ENCODE assay signal across 14 cellular contexts in the genomic region with DNA sequence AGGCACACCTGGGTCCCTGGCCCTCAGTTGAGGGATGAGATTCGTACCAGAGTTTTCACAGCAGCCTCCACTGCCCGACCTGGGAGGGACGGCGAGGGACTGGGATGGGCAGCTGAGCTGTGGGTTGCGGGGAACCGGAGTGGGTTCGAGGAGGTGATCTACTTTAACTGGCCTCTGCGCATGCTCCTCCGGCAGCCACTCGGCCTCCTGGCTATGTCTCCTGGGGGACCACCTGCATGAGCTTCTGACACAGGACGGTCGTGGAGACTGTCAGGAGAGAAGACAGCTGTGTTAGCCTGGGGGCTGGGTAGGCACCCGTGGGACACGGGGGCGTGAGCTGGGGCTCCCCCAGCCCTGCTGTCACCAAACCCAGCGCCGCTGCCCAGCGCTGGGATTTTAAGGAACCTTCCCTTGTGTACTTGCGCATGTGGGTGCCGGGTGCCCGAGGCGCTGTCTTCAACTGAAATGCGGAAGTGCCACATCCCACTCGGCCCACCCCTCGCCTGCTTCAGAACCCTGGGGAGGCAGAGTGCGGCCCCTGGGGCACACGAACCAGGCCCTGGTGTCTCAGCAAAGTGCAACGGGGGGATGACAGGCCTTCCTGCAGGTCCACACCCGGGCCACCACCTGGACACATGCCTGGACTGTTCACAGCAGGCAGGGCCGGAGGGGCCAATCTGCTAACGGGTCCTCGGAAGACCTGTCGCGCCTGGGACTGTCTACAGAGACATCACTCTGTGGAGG. TPM values are rescaled to one million over a fixed set of nuclear protein-coding genes. Genes with fewer than 3 reads are reported as not detected.
DNase-seq lines count a peak whose midpoint lies in the region; ATAC-seq, FAIRE-seq and TF ChIP-seq lines count a peak whose summit lies in the region.
"Had no signal": no experiment of that assay in that cellular context is flagged by ENCODE, and none has a peak within 500 bp of the region (broad histone marks: within the 10 kb centered on the region; RNA-seq: fewer than 3 reads in every experiment).

No MANE protein-coding gene starts in this region.

- POLR2A ChIA-PET in H1 (lab: Charles Lee; ENCODE audit: partially characterized antibody) = interaction anchor here (0.8 to 4.7 kb wide), 11 partner anchors 10 to 109 kb away, joined by 3 to 22 read pairs (median 13); a partner anchor contains a TSS

- H2AFZ ChIP-seq in OCI-LY1 (ENCODE audit: low read length) (no peak overlapping the region), H1 (ENCODE audit: low read length) (no peak overlapping the region)

- H3K27me3 ChIP-seq in OCI-LY1 (ENCODE audit: insufficient read depth, low read length) (no peaks in the 10 kb centered on the region), H1 (replicated peaks in 1 of 4; ENCODE audit: control insufficient read depth in 3 of 4, extremely low read depth in 1 of 4, insufficient read depth in 3 of 4, low read length in 3 of 4) (no peaks in the 10 kb centered on the region)
- H3K27me3 ChIP-seq: foreskin keratinocyte, left lung had no signal

- H3K4me1 ChIP-seq in OCI-LY1 (ENCODE audit: insufficient read depth, low read length, severe bottlenecking) = peaks cover 60% of the 10 kb centered on the region
- peaks cover 0 to 26% (median 15%) of the 10 kb centered on the region in 4 experiments; a peak in 6 of 7 replicates for H3K4me1 ChIP-seq in H1 (replicated peaks in 1 of 4; ENCODE audit: control insufficient read depth in 3 of 4, insufficient read depth in 4 of 4, low read length in 3 of 4)
- H3K4me1 ChIP-seq: left lung, prostate gland had no signal

- no peak overlapping the region for H3K23ac ChIP-seq in H1 (ENCODE audit: insufficient read length)

- H3K36me3 ChIP-seq in OCI-LY1 (ENCODE audit: insufficient read depth, low read length) (peaks cover 88% of the 10 kb centered on the region), H1 (ENCODE audit: control insufficient read depth in 2 of 4, insufficient read depth in 4 of 4, low read length in 3 of 4) (peaks cover 7 to 63% (median 36%) of the 10 kb centered on the region in 4 experiments; a peak in 6 of 8 replicates)
- H3K36me3 ChIP-seq: prostate gland had no signal

- H2BK120ac ChIP-seq in H1 (replicated peaks; ENCODE audit: low read depth, low read length) = no peak overlapping the region

- H4K8ac ChIP-seq in H1 (ENCODE audit: extremely low read depth, insufficient read depth, low read length) = no peak overlapping the region; the same call in 1 of the 2 replicates

- no peaks in the 10 kb centered on the region for H3K9me2 ChIP-seq in OCI-LY1 (ENCODE audit: low read depth, low read length)

- intact Hi-C loops in posterior vena cava (cut with DNase I) = no loop called here

- no peak overlapping the region for H3K14ac ChIP-seq in H1 (ENCODE audit: insufficient read length)

- no peak overlapping the region for H2BK20ac ChIP-seq in H1 (ENCODE audit: low read length)

- no peak overlapping the region for H2BK12ac ChIP-seq in H1 (ENCODE audit: low read depth, low read length)

- no peaks in the 10 kb centered on the region for H3K79me2 ChIP-seq in OCI-LY1 (ENCODE audit: insufficient read depth, low read length)
- H3K79me2 ChIP-seq in H1 (ENCODE audit: control insufficient read depth in 1 of 2, insufficient read depth in 2 of 2, low read length in 2 of 2) = no peaks in the 10 kb centered on the region

- no peak for TF ChIP-seq POLR2A in H1 (IDR thresholded peaks at IDR 0.05; ENCODE audit: control extremely low read depth in 1 of 2, low read depth in 2 of 2, low read length in 2 of 2)

- no peaks in the 10 kb centered on the region for H3K23me2 ChIP-seq in H1 (ENCODE audit: low read depth, low read length)

- CTCF ChIA-PET in H1 (lab: Charles Lee; ENCODE audit: partially characterized antibody) = interaction anchor here (0.8 to 3.2 kb wide), 7 partner anchors 11 to 64 kb away, joined by 3 to 24 read pairs (median 5); no protein-coding TSS in a partner anchor

- H4K20me1 ChIP-seq in OCI-LY1 (ENCODE audit: insufficient read depth, low read length) (no peaks in the 10 kb centered on the region), H1 (replicated peaks in 1 of 2; ENCODE audit: control insufficient read depth in 1 of 2, insufficient read depth in 2 of 2, low read length in 2 of 2) (peaks cover 1 to 3% of the 10 kb centered on the region in 2 experiments)

- no peak overlapping the region for H3K56ac ChIP-seq in H1 (replicated peaks; ENCODE audit: insufficient read length, low read depth, low read length)

- no peaks in the 10 kb centered on the region for H3K9me3 Mint-ChIP-seq in stimulated activated naive B cell treated with anti-CD40 and anti-IgM and Interleukin-4, amounts not matched to agents 10 μg/mL and 1 μg/mL and 100 μg/mL, for 72 hours

- no peaks in the 10 kb centered on the region; the same call in none of the 2 replicates for H3K79me1 ChIP-seq in H1 (ENCODE audit: low read depth, low read length)

- no peak overlapping the region for H2BK15ac ChIP-seq in H1 (ENCODE audit: low read length)

- FAIRE-seq in H1 (lab: Jason Lieb, UNC) = no peak
- FAIRE-seq: endometrium had no signal

- no peak overlapping the region for H2AK5ac ChIP-seq in H1 (ENCODE audit: low read depth, low read length)

- H3K27ac ChIP-seq in OCI-LY1 (ENCODE audit: low read depth, low read length, poor library complexity, severe bottlenecking) = peak overlapping the region; percentile 83
- H3K27ac ChIP-seq in H1 (ENCODE audit: low read depth, low read length) = no peak overlapping the region
- H3K27ac ChIP-seq: foreskin keratinocyte, left lung, prostate gland had no signal

- no peak for TF ChIP-seq RAD21 in H1 (IDR thresholded peaks at IDR 0.05 in 1 of 2, conservative IDR thresholded peaks at IDR 0.05 in 1 of 2; ENCODE audit: low read depth in 2 of 2, low read length in 2 of 2)

- H3K27ac Mint-ChIP-seq in stimulated activated naive B cell treated with anti-CD40 and anti-IgM and Interleukin-4, amounts not matched to agents 10 μg/mL and 1 μg/mL and 100 μg/mL, for 72 hours = peak overlapping the region; percentile 87

- peak overlapping the region; percentile 38; the same call in 1 of the 2 replicates for H3K9ac ChIP-seq in OCI-LY1 (ENCODE audit: low read length)
- H3K9ac ChIP-seq in H1 (replicated peaks in 1 of 4; ENCODE audit: extremely low read depth in 1 of 4, low read depth in 3 of 4, low read length in 3 of 4) = no peak overlapping the region

- H3K27me3 Mint-ChIP-seq in stimulated activated naive B cell treated with anti-CD40 and anti-IgM and Interleukin-4, amounts not matched to agents 10 μg/mL and 1 μg/mL and 100 μg/mL, for 72 hours = no peaks in the 10 kb centered on the region

- WGBS in H1 (ENCODE audit: extremely low coverage in 1 of 2, insufficient coverage in 1 of 2, insufficient read length in 1 of 2, insufficient replicate concordance in 2 of 2, low coverage in 1 of 2, low lambda C conversion rate in 2 of 2, missing lambda C conversion rate in 1 of 2), 2 experiments = 94% methylated on average over 32 of the region's 34 CpGs; no CpG with 5 or more reads in 1 of the 2 experiments

- H3K4me2 ChIP-seq in OCI-LY1 (ENCODE audit: low read length) = peak overlapping the region; percentile 13; the same call in 1 of the 2 replicates
- no peak overlapping the region for H3K4me2 ChIP-seq in H1 (ENCODE audit: insufficient read depth in 1 of 2, low read depth in 2 of 2, low read length in 2 of 2)

- H3K18ac ChIP-seq in H1 (ENCODE audit: extremely low read depth, low read length) = no peak overlapping the region

- H3K4me3 ChIP-seq in OCI-LY1 (ENCODE audit: low read depth, low read length, poor library complexity, severe bottlenecking) (no peak overlapping the region), H1 (ENCODE audit: extremely low read depth in 1 of 4, insufficient read depth in 2 of 4, low read depth in 3 of 4, low read length in 4 of 4) (no peak overlapping the region)
- H3K4me3 ChIP-seq: left lung, prostate gland had no signal

- no peak overlapping the region for H4K91ac ChIP-seq in H1 (replicated peaks; ENCODE audit: insufficient read length, low read length)

- no peak overlapping the region for H2BK5ac ChIP-seq in H1 (ENCODE audit: low read depth, low read length)

- peak; percentile 79 for ATAC-seq in stimulated activated naive B cell treated with anti-CD40 and anti-IgM and Interleukin-4, amounts not matched to agents 10 μg/mL and 1 μg/mL and 100 μg/mL, for 72 hours (replicated peaks)
- no peak for ATAC-seq in stimulated activated naive CD8-positive, alpha-beta T cell treated with anti-CD3 and anti-CD28 coated beads, Interleukin-15, Interleukin-2, amounts not matched to agents 100 U/mL and 50 U/mL, for 24 hours
- ATAC-seq: foreskin keratinocyte, left lung had no signal

- H3F3A ChIP-seq in OCI-LY1 (ENCODE audit: insufficient read depth, low read length) = no peaks in the 10 kb centered on the region; the same call in 1 of the 2 replicates

- no peaks in the 10 kb centered on the region for H3K9me3 ChIP-seq in OCI-LY1 (ENCODE audit: low read length)
- no peaks in the 10 kb centered on the region for H3K9me3 ChIP-seq in H1 (ENCODE audit: insufficient read depth in 2 of 2, low read depth in 1 of 2, low read length in 1 of 2)
- H3K9me3 ChIP-seq: left lung, prostate gland had no signal

- H3K4me1 Mint-ChIP-seq in stimulated activated naive B cell treated with anti-CD40 and anti-IgM and Interleukin-4, amounts not matched to agents 10 μg/mL and 1 μg/mL and 100 μg/mL, for 72 hours = peaks cover 32 to 58% of the 10 kb centered on the region in 2 donors

- TF ChIP-seq CTCF in OCI-LY1 (IDR thresholded peaks at IDR 0.05; ENCODE audit: low read length) (no peak), H1 (IDR thresholded peaks at IDR 0.05; ENCODE audit: control extremely low read depth in 1 of 3, insufficient read depth in 1 of 3, low read depth in 1 of 3, low read length in 3 of 3) (no peak)

- peaks cover 51 to 61% of the 10 kb centered on the region in 2 donors for H3K36me3 Mint-ChIP-seq in stimulated activated naive B cell treated with anti-CD40 and anti-IgM and Interleukin-4, amounts not matched to agents 10 μg/mL and 1 μg/mL and 100 μg/mL, for 72 hours

- H3K4ac ChIP-seq in H1 (replicated peaks; ENCODE audit: insufficient read length, low read depth, low read length) = no peak overlapping the region

- peak; percentile 27 for DNase-seq in stimulated activated CD4-positive, alpha-beta T cell treated with anti-CD3 and anti-CD28 coated beads, Interleukin-15, amount 100 ng/mL, for 24 hours
- DNase-seq in stimulated activated CD4-positive, alpha-beta T cell treated with anti-CD3 and anti-CD28 coated beads, Interleukin-1b, Interleukin-23, amount 100 ng/mL, for 48 hours = no peak
- DNase-seq in H1 (ENCODE audit: low read depth in 1 of 2, low spot score in 2 of 2) (no peak), posterior vena cava (ENCODE audit: low spot score) (no peak), NCI-H146 treated with DMSO at 0.1 percent for 48 hours (lab: John Stamatoyannopoulos, UW; ENCODE audit: unreplicated experiment) (no peak)
- peak; percentile 63 for DNase-seq in stimulated activated naive B cell treated with anti-CD40 and anti-IgM and Interleukin-4, amounts not matched to agents 10 μg/mL and 1 μg/mL and 100 μg/mL, for 72 hours
- no peak for DNase-seq in stimulated activated naive CD8-positive, alpha-beta T cell treated with anti-CD3 and anti-CD28 coated beads, Interleukin-15, Interleukin-2, amounts not matched to agents 100 U/mL and 50 U/mL, for 24 hours
- DNase-seq: foreskin keratinocyte, NCI-H774, RPMI8226 had no signal

- no peak overlapping the region for H4K5ac ChIP-seq in H1 (ENCODE audit: insufficient read length, low read depth, low read length)

- TF ChIP-seq EP300 in H1 (IDR thresholded peaks at IDR 0.05; ENCODE audit: borderline replicate concordance in 1 of 2, low read depth in 2 of 2, low read length in 2 of 2) = no peak

- peak overlapping the region; percentile 10 to 22 for H3K4me3 Mint-ChIP-seq in stimulated activated naive B cell treated with anti-CD40 and anti-IgM and Interleukin-4, amounts not matched to agents 10 μg/mL and 1 μg/mL and 100 μg/mL, for 72 hours

RNA-seq across cellular contexts. Expression of a gene that starts 36.4 kb away (rescaled TPM):
- total RNA-seq in H1 (2021; fragmentation: NEBNext Ultra II Directional; extraction: Animal tissue kit (Norgen Biotek cat#: 25700)) = 327 and 341 TPM in 2 replicates
- polyA plus RNA-seq in H1 (2011; rRNA removed) = 68.2 and 161 TPM in 2 replicates
- 65.1 TPM for polyA plus RNA-seq in H1 (2011; cell fraction: cytosol; rRNA removed)
- 122 TPM for polyA plus RNA-seq in H1 (2011; cell fraction: nucleus; rRNA removed)
- polyA plus RNA-seq in H1 (2012, experiment 1 of 2) = 126 to 176 TPM (median 151 TPM) in 4 replicates
- polyA plus RNA-seq in H1 (2012, experiment 2 of 2) = 202 TPM
- 316 TPM for polyA plus RNA-seq in H1 (2013, experiment 1 of 2)
- polyA plus RNA-seq in H1 (2013, experiment 2 of 2) = 381 TPM
- 34.4 and 63.7 TPM in 2 replicates for polyA minus RNA-seq in H1 (2011; rRNA and poly(A)+ RNA removed)
- polyA minus RNA-seq in H1 (2011; cell fraction: cytosol; rRNA and poly(A)+ RNA removed) = 84.2 TPM
- 42.4 TPM for polyA minus RNA-seq in H1 (2011; cell fraction: nucleus; rRNA and poly(A)+ RNA removed)
- total RNA-seq in posterior vena cava = 10 to 100 TPM; 13.6 to 17.7 TPM

Comparison
In these comparisons a context has a peak if more than half of its experiments do, and no peak if none do; other contexts are left out.
1. DNase-seq: peak in stimulated activated CD4-positive, alpha-beta T cell treated with anti-CD3 and anti-CD28 coated beads, Interleukin-15, amount 100 ng/mL, for 24 hours (single experiment) and stimulated activated naive B cell treated with anti-CD40 and anti-IgM and Interleukin-4, amounts not matched to agents 10 μg/mL and 1 μg/mL and 100 μg/mL, for 72 hours (single experiment); none in stimulated activated CD4-positive, alpha-beta T cell treated with anti-CD3 and anti-CD28 coated beads, Interleukin-1b, Interleukin-23, amount 100 ng/mL, for 48 hours (single experiment), H1 (0 of 2), posterior vena cava (single experiment), stimulated activated naive CD8-positive, alpha-beta T cell treated with anti-CD3 and anti-CD28 coated beads, Interleukin-15, Interleukin-2, amounts not matched to agents 100 U/mL and 50 U/mL, for 24 hours (single experiment) and NCI-H146 treated with DMSO at 0.1 percent for 48 hours (single experiment).
2. RNA of a gene that starts 36.4 kb away (total RNA-seq): 327 to 341 TPM in H1; 13.6 to 17.7 TPM in posterior vena cava; every median in the first group is over 10 times any median in the second.